Comparison of ENCODE assay signal across 1 cellular context in the genomic region with DNA sequence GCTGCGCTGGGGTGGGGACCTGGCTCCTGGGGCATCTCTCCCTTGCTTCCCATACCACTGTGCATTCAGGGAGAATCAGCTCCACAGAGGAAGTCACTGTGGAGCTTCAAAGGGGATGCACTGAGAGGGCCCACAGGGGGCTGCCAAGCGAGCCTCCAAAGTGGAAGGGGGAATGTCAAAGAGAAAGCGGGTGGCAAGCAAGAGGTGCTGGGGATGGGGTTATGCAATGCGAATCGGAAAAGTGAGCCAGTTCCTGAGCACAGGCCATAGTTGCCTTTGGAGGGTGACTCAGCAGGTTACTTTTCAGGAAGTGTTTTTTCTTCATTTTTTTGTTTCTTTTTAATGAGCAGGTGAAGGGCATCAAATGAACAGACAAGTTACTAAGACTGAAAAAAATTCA.
TF ChIP-seq lines count a peak whose summit lies in the region.

No MANE protein-coding gene starts in this region.

TF ChIP-seq in GM12878, 131 proteins besides CTCF, POLR2A, EP300 and RAD21 (continued from another document):
- TF ChIP-seq JUNB (IDR thresholded peaks at IDR 0.05) (0 out of 2 replicates have a peak, but pooled peaks have one; percentile 30), MEF2B (IDR thresholded peaks at IDR 0.05; ENCODE audit: partially characterized antibody, poor library complexity, severe bottlenecking) (no peak), EED (IDR thresholded peaks at IDR 0.05; ENCODE audit: low read depth) (peak; percentile 16; the same call in 1 of the 2 replicates), IKZF2 (IDR thresholded peaks at IDR 0.05) (0 out of 4 replicates have a peak, but pooled peaks of 1 of the 2 experiments have one; percentile 9), EGR1 (IDR thresholded peaks at IDR 0.05; ENCODE audit: borderline replicate concordance in 1 of 2, low read depth in 2 of 2, low read length in 2 of 2) (no peak), NFXL1 (IDR thresholded peaks at IDR 0.05; ENCODE audit: borderline replicate concordance) (no peak), POLR2AphosphoS5 (IDR thresholded peaks at IDR 0.05; ENCODE audit: low read length) (no peak), ATF7 (IDR thresholded peaks at IDR 0.05; ENCODE audit: low read depth) (no peak)
